32 cellular contexts compared by ENCODE assay signal in the genomic region with DNA sequence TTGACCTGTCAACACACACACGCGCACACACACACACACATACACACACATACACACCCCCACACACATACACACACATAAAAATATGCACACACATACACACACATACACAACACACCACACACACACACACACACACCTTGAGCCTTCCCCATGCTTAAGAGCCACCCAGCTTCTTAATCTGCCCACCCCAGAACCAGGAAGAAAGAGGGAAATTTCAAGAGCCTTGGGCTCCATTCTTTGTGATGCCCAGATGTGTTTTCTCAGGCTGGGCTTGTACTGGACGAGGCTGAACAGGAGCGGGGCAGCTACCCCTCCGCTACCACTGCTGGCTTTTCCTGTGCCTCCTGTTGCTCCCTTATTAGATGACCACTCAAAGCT.
"Had no signal": no experiment of that assay in that cellular context is flagged by ENCODE, and none has a peak within 500 bp of the region (broad histone marks: within the 10 kb centered on the region; RNA-seq: fewer than 3 reads in every experiment).

No MANE protein-coding gene starts in this region.

- H3K4me1 ChIP-seq: adrenal gland, ascending aorta, esophagus muscularis mucosa, left lung, prostate gland, testis, transverse colon had no signal

- H3K9me3 ChIP-seq: adrenal gland, ascending aorta, esophagus muscularis mucosa, left lung, ovary, prostate gland, testis, transverse colon had no signal

- ATAC-seq: activated CD4-positive, CD25-positive, alpha-beta regulatory T cell treated with anti-CD3 and anti-CD28 coated beads, Interleukin-2, amount 50 U/mL, for 24 hours; left lung; stimulated activated naive B cell treated with anti-CD40 and anti-IgM and Interleukin-4, amounts not matched to agents 10 μg/mL and 1 μg/mL and 100 μg/mL, for 72 hours had no signal

- H3K9me3 Mint-ChIP-seq: activated naive CD8-positive, alpha-beta T cell treated with anti-CD3 and anti-CD28 coated beads for 36 hours; central memory CD8-positive, alpha-beta T cell; nephron progenitor cell; stimulated activated naive B cell treated with anti-CD40 and anti-IgM and Interleukin-4, amounts not matched to agents 10 μg/mL and 1 μg/mL and 100 μg/mL, for 72 hours; T-helper 1 cell treated with Interleukin-12 subunit alpha and Interleukin-12 subunit beta and Interleukin-4 antibody, amounts not matched to agents 30 μg/mL and 1 μg/mL, for 36 hours had no signal

- H3K4me3 Mint-ChIP-seq: activated naive CD8-positive, alpha-beta T cell treated with anti-CD3 and anti-CD28 coated beads for 36 hours; central memory CD8-positive, alpha-beta T cell; nephron progenitor cell; stimulated activated naive B cell treated with anti-CD40 and anti-IgM and Interleukin-4, amounts not matched to agents 10 μg/mL and 1 μg/mL and 100 μg/mL, for 72 hours; T-helper 1 cell treated with Interleukin-12 subunit alpha and Interleukin-12 subunit beta and Interleukin-4 antibody, amounts not matched to agents 30 μg/mL and 1 μg/mL, for 36 hours had no signal

- DNase-seq: activated CD4-positive, alpha-beta T cell treated with anti-CD3 and anti-CD28 coated beads for 48 hours; activated CD4-positive, alpha-beta T cell treated with anti-CD3 and anti-CD28 coated beads, Interleukin-2, amount 50 U/mL, for 48 hours; activated CD8-positive, alpha-beta memory T cell treated with anti-CD3 and anti-CD28 coated beads for 24 hours; activated effector memory CD4-positive, alpha-beta T cell treated with Interleukin-2 at 50 U/mL for 16 hours; activated naive CD4-positive, alpha-beta T cell treated with Interleukin-2 at 50 U/mL for 16 hours; activated naive CD8-positive, alpha-beta T cell treated with anti-CD3 and anti-CD28 coated beads for 36 hours; adrenal gland; dermis blood vessel endothelial cell; effector CD4-positive, alpha-beta T cell; foreskin melanocyte; left lung; nephron progenitor cell; ovary; retina; stimulated activated CD4-positive, alpha-beta T cell treated with anti-CD3 and anti-CD28 coated beads, Interleukin-15, amount 100 ng/mL, for 24 hours; stimulated activated CD4-positive, alpha-beta T cell treated with anti-CD3 and anti-CD28 coated beads, Interleukin-2, amount 100 ng/mL, for 24 hours; stimulated activated naive B cell treated with anti-CD40 and anti-IgM and Interleukin-4, amounts not matched to agents 10 μg/mL and 1 μg/mL and 100 μg/mL, for 72 hours; T-helper 9 cell; testis; transverse colon had no signal

- H3K4me2 ChIP-seq: smooth muscle cell had no signal

- H3K27ac Mint-ChIP-seq: activated naive CD8-positive, alpha-beta T cell treated with anti-CD3 and anti-CD28 coated beads for 36 hours; stimulated activated naive B cell treated with anti-CD40 and anti-IgM and Interleukin-4, amounts not matched to agents 10 μg/mL and 1 μg/mL and 100 μg/mL, for 72 hours; T-helper 1 cell treated with Interleukin-12 subunit alpha and Interleukin-12 subunit beta and Interleukin-4 antibody, amounts not matched to agents 30 μg/mL and 1 μg/mL, for 36 hours had no signal

- H3K36me3 ChIP-seq: adrenal gland, ascending aorta, esophagus muscularis mucosa, left lung, ovary, prostate gland, transverse colon had no signal

- H3K27ac ChIP-seq: adrenal gland, ascending aorta, esophagus muscularis mucosa, left lung, ovary, prostate gland, testis, transverse colon, VCaP had no signal

- FAIRE-seq: colon, TTC549, urothelium cell line had no signal

- H3K27me3 ChIP-seq: adrenal gland, ascending aorta, esophagus muscularis mucosa, left lung, ovary, testis, transverse colon had no signal

- H3K27me3 Mint-ChIP-seq: activated naive CD8-positive, alpha-beta T cell treated with anti-CD3 and anti-CD28 coated beads for 36 hours; central memory CD8-positive, alpha-beta T cell; stimulated activated naive B cell treated with anti-CD40 and anti-IgM and Interleukin-4, amounts not matched to agents 10 μg/mL and 1 μg/mL and 100 μg/mL, for 72 hours had no signal

- H3K4me1 Mint-ChIP-seq: activated naive CD8-positive, alpha-beta T cell treated with anti-CD3 and anti-CD28 coated beads for 36 hours; central memory CD8-positive, alpha-beta T cell had no signal

- H3K4me3 ChIP-seq: adrenal gland, ascending aorta, esophagus muscularis mucosa, left lung, lung, ovary, prostate gland, smooth muscle cell, testis, transverse colon had no signal
